Comparison of ENCODE assay signal across 13 cellular contexts in genomic region chr11:77141034-77141433, GRCh38.
DNase-seq lines count a peak whose midpoint lies in the region; FAIRE-seq and TF ChIP-seq lines count a peak whose summit lies in the region.
"Had no signal": no experiment of that assay in that cellular context is flagged by ENCODE, and none has a peak within 500 bp of the region (broad histone marks: within the 10 kb centered on the region; RNA-seq: fewer than 3 reads in every experiment).

No MANE protein-coding gene starts in this region.

- no peak overlapping the region for H3K27ac ChIP-seq in BLaER1
- H3K27ac ChIP-seq in HEK293 (ENCODE audit: extremely low read depth, low read depth, low read length), result no peak overlapping the region

- intact Hi-C loops in head of caudate nucleus (cut with DNase I), result no loop called here

- H3K9me3 ChIP-seq in BLaER1, result no peaks in the 10 kb centered on the region
- H3K9me3 ChIP-seq in HEK293 (ENCODE audit: control insufficient read depth, insufficient read depth, low read depth, low read length), result no peaks in the 10 kb centered on the region
- H3K9me3 ChIP-seq: transverse colon had no signal

- H3K9ac ChIP-seq in BLaER1, result no peak overlapping the region

- no peaks in the 10 kb centered on the region for H4K20me1 ChIP-seq in BLaER1

- H3K36me3 ChIP-seq in BLaER1 (no peaks in the 10 kb centered on the region), HEK293 (ENCODE audit: control insufficient read depth in 2 of 2, insufficient read depth in 1 of 2, low read length in 2 of 2) (no peaks in the 10 kb centered on the region)
- H3K36me3 ChIP-seq: transverse colon had no signal

- H3K27me3 ChIP-seq in BLaER1, result no peaks in the 10 kb centered on the region

- H3K4me2 ChIP-seq in BLaER1, result peak overlapping the region; percentile 96; the same call in 1 of the 2 replicates

- H3K4me1 ChIP-seq in BLaER1 (peaks cover 79% of the 10 kb centered on the region), HEK293 (ENCODE audit: control insufficient read depth, insufficient read depth, low read length) (no peaks in the 10 kb centered on the region)

- TF ChIP-seq CTCF in HEK293 (tag by site-specific recombination; IDR thresholded peaks at IDR 0.05), result no peak

- H3K4me3 ChIP-seq in BLaER1 (no peak overlapping the region), HEK293 (ENCODE audit: low read depth, low read length) (no peak overlapping the region)
- H3K4me3 ChIP-seq: transverse colon had no signal

- POLR2A ChIA-PET in HEK293 (lab: Yijun Ruan, JAX), result no interaction called here

- DNase-seq in SHP77 treated with DMSO at 0.1 percent for 48 hours (lab: John Stamatoyannopoulos, UW) (peak; percentile 23), GM19240 (ENCODE audit: insufficient read length, low spot score) (no peak), NOMO-1 treated with DMSO at 0.1 percent for 48 hours (lab: John Stamatoyannopoulos, UW; ENCODE audit: unreplicated experiment) (no peak), head of caudate nucleus (no peak)
- no peak for DNase-seq in activated CD8-positive, alpha-beta memory T cell treated with anti-CD3 and anti-CD28 coated beads, Interleukin-2, amount 50 U/mL, for 4 hours
- DNase-seq: activated CD4-positive, alpha-beta T cell treated with anti-CD3 and anti-CD28 coated beads for 1 hour; erythroblast; NCI-H1048; stimulated activated CD4-positive, alpha-beta T cell treated with anti-CD3 and anti-CD28 coated beads, Interleukin-4, amount 100 ng/mL, for 24 hours; transverse colon had no signal

- FAIRE-seq in islet of Langerhans (lab: Jason Lieb, UNC), result peak; percentile 62

- CTCF ChIA-PET in HEK293 (lab: Yijun Ruan, JAX), result interaction anchor here (0.8 to 2.4 kb wide), 4 partner anchors 14 to 407 kb away, joined by 4 to 13 read pairs (median 8); partner anchors contain the start of gene MYO7A

TF ChIP-seq in HEK293, 187 proteins besides CTCF, POLR2A, EP300 and RAD21:
- TF ChIP-seq PRDM10 (tag by site-specific recombination; IDR thresholded peaks at IDR 0.05) (peak; percentile 90), ZNF629 (tag by site-specific recombination; IDR thresholded peaks at IDR 0.05) (peak; percentile 58), ZNF501 (tag by site-specific recombination; IDR thresholded peaks at IDR 0.05) (no peak)
